In the genomic region with DNA sequence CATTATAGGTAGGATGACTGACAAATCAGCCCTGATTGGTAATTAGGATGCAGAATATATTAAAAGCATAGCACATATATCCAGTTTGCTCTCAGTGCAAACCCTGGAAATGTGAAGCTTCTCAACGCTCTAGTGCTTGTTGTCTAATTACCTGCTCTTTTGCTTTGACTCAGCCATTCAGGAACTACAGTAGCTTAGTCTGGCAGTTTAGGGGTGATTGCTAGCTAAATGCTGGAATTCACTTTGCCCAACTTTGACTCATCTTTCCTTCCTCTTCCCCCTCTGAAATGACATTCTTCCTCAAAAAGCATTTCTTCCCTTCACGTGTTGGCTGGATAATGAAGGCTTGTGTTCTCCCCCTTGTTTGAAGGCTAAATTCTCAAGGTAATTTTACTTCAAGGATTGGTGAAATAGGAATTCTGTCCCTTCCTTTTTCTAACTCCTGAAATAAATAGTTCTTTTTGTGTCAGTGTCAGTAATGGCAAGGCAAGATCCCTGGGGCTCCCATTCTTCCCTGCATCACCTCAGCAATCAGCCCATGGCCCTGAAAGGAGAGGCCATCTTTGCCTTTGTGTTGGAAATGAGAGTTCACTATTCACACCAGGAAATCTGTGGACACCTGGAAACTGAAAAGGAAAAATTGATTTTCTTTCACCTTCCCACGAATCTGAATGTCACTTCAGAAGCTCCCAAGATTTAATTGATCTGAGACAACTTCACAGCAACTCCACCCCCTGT, we compare ENCODE assay signal across 12 cellular contexts.
"Had no signal": no experiment of that assay in that cellular context is flagged by ENCODE, and none has a peak within 500 bp of the region (broad histone marks: within the 10 kb centered on the region; RNA-seq: fewer than 3 reads in every experiment).

No MANE protein-coding gene starts in this region.

- FAIRE-seq: kidney had no signal

- DNase-seq: activated CD4-positive, alpha-beta memory T cell treated with anti-CD3 and anti-CD28 coated beads for 36 hours; activated effector memory CD4-positive, alpha-beta T cell treated with anti-CD3 and anti-CD28 coated beads, Interleukin-2, amount 50 U/mL, for 16 hours; activated T-cell treated with anti-CD3 and anti-CD28 coated beads, Interleukin-2, amount 50 U/mL, for 4 hours; dorsolateral prefrontal cortex; foreskin keratinocyte; kidney; stimulated activated CD4-positive, alpha-beta T cell treated with anti-CD3 and anti-CD28 coated beads, Interleukin-4, amount 100 ng/mL, for 4 hours; stimulated activated naive CD8-positive, alpha-beta T cell treated with anti-CD3 and anti-CD28 coated beads, Interleukin-15, amount 100 ng/mL, for 72 hours had no signal

- H3K27me3 ChIP-seq: neutrophil had no signal

- H3K27ac ChIP-seq: dorsolateral prefrontal cortex, foreskin keratinocyte, neutrophil, skin epidermis, thoracic aorta had no signal

- ATAC-seq: activated naive CD4-positive, alpha-beta T cell treated with anti-CD3 and anti-CD28 coated beads, Interleukin-2, amount 50 U/mL, for 72 hours; activated T-cell treated with anti-CD3 and anti-CD28 coated beads, Interleukin-2, amount 50 U/mL, for 4 hours; foreskin keratinocyte; stimulated activated naive CD8-positive, alpha-beta T cell treated with anti-CD3 and anti-CD28 coated beads, Interleukin-15, amount 100 ng/mL, for 72 hours had no signal

- H3K4me1 ChIP-seq: foreskin keratinocyte had no signal

- H3K36me3 ChIP-seq: neutrophil, thoracic aorta had no signal

- H3K4me3 ChIP-seq: dorsolateral prefrontal cortex, skin epidermis, thoracic aorta had no signal

- H3K9me3 ChIP-seq: neutrophil, thoracic aorta had no signal
